2 cellular contexts compared by ENCODE assay signal in genomic region chr10:88544140-88544870, GRCh38.
A peak's percentile ranks its signal among the peaks of the same experiment; 100 is the strongest.
TF ChIP-seq lines count a peak whose summit lies in the region.

No MANE protein-coding gene starts in this region.

TF ChIP-seq in GM12878, 131 proteins besides CTCF, POLR2A, EP300 and RAD21:
- TF ChIP-seq ATF2 (IDR thresholded peaks at IDR 0.05; ENCODE audit: low read length), result peak; percentile 45; the same call in 1 of the 2 replicates
- TF ChIP-seq, protein P1, sequence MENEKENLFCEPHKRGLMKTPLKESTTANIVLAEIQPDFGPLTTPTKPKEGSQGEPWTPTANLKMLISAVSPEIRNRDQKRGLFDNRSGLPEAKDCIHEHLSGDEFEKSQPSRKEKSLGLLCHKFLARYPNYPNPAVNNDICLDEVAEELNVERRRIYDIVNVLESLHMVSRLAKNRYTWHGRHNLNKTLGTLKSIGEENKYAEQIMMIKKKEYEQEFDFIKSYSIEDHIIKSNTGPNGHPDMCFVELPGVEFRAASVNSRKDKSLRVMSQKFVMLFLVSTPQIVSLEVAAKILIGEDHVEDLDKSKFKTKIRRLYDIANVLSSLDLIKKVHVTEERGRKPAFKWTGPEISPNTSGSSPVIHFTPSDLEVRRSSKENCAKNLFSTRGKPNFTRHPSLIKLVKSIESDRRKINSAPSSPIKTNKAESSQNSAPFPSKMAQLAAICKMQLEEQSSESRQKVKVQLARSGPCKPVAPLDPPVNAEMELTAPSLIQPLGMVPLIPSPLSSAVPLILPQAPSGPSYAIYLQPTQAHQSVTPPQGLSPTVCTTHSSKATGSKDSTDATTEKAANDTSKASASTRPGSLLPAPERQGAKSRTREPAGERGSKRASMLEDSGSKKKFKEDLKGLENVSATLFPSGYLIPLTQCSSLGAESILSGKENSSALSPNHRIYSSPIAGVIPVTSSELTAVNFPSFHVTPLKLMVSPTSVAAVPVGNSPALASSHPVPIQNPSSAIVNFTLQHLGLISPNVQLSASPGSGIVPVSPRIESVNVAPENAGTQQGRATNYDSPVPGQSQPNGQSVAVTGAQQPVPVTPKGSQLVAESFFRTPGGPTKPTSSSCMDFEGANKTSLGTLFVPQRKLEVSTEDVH (IDR thresholded peaks at IDR 0.05; ENCODE audit: low read depth, partially characterized antibody), result no peak
- TF ChIP-seq EGR1 (IDR thresholded peaks at IDR 0.05; ENCODE audit: borderline replicate concordance in 1 of 2, low read depth in 2 of 2, low read length in 2 of 2), result no peak
- no peak for TF ChIP-seq SMAD5 (IDR thresholded peaks at IDR 0.05; ENCODE audit: low read depth)
- TF ChIP-seq SRF (IDR thresholded peaks at IDR 0.05; ENCODE audit: low read depth in 2 of 2, low read length in 2 of 2), result no peak
- peak; percentile 77 for TF ChIP-seq JUNB (IDR thresholded peaks at IDR 0.05)
- 0 out of 2 replicates have a peak, but pooled peaks have one; percentile 8 for TF ChIP-seq CREM (IDR thresholded peaks at IDR 0.05; ENCODE audit: low read depth)
- TF ChIP-seq NFIC (IDR thresholded peaks at IDR 0.05; ENCODE audit: low read depth, low read length), result peak; percentile 54; the same call in 1 of the 2 replicates
- TF ChIP-seq SPI1 (IDR thresholded peaks at IDR 0.05; ENCODE audit: borderline replicate concordance, insufficient read depth, low read depth, low read length), result peak; percentile 80
- TF ChIP-seq ZSCAN29 (IDR thresholded peaks at IDR 0.05), result no peak
- TF ChIP-seq HDAC6 (IDR thresholded peaks at IDR 0.05; ENCODE audit: unreplicated experiment), result no peak
- peak; percentile 74 for TF ChIP-seq RUNX3 (IDR thresholded peaks at IDR 0.05; ENCODE audit: low read length)
- peak; percentile 36; the same call in 1 of the 2 replicates for TF ChIP-seq BCL11A (IDR thresholded peaks at IDR 0.05; ENCODE audit: low read depth, low read length)
- TF ChIP-seq MTA2 (IDR thresholded peaks at IDR 0.05; ENCODE audit: low read depth), result no peak
- peak; percentile 59; the same call in 1 of the 2 replicates for TF ChIP-seq IRF4 (IDR thresholded peaks at IDR 0.05; ENCODE audit: low read depth, low read length)

TF ChIP-seq in GM23338, 12 proteins besides CTCF, POLR2A, EP300 and RAD21:
- no peak for TF ChIP-seq POLR2AphosphoS5 (IDR thresholded peaks at IDR 0.05; ENCODE audit: low read depth)
- TF ChIP-seq CREB1 (CRISPR knock-in tag; IDR thresholded peaks at IDR 0.05; ENCODE audit: low read depth), result no peak
- TF ChIP-seq EZH2 (IDR thresholded peaks at IDR 0.05; ENCODE audit: low read depth, unreplicated experiment), result no peak
- TF ChIP-seq, protein P2, sequence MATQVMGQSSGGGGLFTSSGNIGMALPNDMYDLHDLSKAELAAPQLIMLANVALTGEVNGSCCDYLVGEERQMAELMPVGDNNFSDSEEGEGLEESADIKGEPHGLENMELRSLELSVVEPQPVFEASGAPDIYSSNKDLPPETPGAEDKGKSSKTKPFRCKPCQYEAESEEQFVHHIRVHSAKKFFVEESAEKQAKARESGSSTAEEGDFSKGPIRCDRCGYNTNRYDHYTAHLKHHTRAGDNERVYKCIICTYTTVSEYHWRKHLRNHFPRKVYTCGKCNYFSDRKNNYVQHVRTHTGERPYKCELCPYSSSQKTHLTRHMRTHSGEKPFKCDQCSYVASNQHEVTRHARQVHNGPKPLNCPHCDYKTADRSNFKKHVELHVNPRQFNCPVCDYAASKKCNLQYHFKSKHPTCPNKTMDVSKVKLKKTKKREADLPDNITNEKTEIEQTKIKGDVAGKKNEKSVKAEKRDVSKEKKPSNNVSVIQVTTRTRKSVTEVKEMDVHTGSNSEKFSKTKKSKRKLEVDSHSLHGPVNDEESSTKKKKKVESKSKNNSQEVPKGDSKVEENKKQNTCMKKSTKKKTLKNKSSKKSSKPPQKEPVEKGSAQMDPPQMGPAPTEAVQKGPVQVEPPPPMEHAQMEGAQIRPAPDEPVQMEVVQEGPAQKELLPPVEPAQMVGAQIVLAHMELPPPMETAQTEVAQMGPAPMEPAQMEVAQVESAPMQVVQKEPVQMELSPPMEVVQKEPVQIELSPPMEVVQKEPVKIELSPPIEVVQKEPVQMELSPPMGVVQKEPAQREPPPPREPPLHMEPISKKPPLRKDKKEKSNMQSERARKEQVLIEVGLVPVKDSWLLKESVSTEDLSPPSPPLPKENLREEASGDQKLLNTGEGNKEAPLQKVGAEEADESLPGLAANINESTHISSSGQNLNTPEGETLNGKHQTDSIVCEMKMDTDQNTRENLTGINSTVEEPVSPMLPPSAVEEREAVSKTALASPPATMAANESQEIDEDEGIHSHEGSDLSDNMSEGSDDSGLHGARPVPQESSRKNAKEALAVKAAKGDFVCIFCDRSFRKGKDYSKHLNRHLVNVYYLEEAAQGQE (IDR thresholded peaks at IDR 0.05; ENCODE audit: unreplicated experiment), result no peak
- TF ChIP-seq ETS1 (IDR thresholded peaks at IDR 0.05), result no peak
- TF ChIP-seq JUNB (IDR thresholded peaks at IDR 0.05; ENCODE audit: unreplicated experiment), result no peak
- TF ChIP-seq EZH2phosphoT487 (IDR thresholded peaks at IDR 0.05; ENCODE audit: unreplicated experiment), result no peak
- no peak for TF ChIP-seq ZNF331 (CRISPR knock-in tag; IDR thresholded peaks at IDR 0.05; ENCODE audit: low read depth)
- no peak for TF ChIP-seq STAT1 (IDR thresholded peaks at IDR 0.05; ENCODE audit: unreplicated experiment)
- TF ChIP-seq, protein P3, sequence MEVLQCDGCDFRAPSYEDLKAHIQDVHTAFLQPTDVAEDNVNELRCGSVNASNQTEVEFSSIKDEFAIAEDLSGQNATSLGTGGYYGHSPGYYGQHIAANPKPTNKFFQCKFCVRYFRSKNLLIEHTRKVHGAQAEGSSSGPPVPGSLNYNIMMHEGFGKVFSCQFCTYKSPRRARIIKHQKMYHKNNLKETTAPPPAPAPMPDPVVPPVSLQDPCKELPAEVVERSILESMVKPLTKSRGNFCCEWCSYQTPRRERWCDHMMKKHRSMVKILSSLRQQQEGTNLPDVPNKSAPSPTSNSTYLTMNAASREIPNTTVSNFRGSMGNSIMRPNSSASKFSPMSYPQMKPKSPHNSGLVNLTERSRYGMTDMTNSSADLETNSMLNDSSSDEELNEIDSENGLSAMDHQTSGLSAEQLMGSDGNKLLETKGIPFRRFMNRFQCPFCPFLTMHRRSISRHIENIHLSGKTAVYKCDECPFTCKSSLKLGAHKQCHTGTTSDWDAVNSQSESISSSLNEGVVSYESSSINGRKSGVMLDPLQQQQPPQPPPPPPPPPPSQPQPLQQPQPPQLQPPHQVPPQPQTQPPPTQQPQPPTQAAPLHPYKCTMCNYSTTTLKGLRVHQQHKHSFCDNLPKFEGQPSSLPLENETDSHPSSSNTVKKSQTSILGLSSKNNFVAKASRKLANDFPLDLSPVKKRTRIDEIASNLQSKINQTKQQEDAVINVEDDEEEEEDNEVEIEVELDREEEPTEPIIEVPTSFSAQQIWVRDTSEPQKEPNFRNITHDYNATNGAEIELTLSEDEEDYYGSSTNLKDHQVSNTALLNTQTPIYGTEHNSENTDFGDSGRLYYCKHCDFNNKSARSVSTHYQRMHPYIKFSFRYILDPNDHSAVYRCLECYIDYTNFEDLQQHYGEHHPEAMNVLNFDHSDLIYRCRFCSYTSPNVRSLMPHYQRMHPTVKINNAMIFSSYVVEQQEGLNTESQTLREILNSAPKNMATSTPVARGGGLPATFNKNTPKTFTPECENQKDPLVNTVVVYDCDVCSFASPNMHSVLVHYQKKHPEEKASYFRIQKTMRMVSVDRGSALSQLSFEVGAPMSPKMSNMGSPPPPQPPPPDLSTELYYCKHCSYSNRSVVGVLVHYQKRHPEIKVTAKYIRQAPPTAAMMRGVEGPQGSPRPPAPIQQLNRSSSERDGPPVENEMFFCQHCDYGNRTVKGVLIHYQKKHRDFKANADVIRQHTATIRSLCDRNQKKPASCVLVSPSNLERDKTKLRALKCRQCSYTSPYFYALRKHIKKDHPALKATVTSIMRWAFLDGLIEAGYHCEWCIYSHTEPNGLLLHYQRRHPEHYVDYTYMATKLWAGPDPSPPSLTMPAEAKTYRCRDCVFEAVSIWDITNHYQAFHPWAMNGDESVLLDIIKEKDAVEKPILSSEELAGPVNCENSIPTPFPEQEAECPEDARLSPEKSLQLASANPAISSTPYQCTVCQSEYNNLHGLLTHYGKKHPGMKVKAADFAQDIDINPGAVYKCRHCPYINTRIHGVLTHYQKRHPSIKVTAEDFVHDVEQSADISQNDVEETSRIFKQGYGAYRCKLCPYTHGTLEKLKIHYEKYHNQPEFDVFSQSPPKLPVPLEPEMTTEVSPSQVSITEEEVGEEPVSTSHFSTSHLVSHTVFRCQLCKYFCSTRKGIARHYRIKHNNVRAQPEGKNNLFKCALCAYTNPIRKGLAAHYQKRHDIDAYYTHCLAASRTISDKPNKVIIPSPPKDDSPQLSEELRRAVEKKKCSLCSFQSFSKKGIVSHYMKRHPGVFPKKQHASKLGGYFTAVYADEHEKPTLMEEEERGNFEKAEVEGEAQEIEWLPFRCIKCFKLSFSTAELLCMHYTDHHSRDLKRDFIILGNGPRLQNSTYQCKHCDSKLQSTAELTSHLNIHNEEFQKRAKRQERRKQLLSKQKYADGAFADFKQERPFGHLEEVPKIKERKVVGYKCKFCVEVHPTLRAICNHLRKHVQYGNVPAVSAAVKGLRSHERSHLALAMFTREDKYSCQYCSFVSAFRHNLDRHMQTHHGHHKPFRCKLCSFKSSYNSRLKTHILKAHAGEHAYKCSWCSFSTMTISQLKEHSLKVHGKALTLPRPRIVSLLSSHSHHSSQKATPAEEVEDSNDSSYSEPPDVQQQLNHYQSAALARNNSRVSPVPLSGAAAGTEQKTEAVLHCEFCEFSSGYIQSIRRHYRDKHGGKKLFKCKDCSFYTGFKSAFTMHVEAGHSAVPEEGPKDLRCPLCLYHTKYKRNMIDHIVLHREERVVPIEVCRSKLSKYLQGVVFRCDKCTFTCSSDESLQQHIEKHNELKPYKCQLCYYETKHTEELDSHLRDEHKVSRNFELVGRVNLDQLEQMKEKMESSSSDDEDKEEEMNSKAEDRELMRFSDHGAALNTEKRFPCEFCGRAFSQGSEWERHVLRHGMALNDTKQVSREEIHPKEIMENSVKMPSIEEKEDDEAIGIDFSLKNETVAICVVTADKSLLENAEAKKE (CRISPR knock-in tag; IDR thresholded peaks at IDR 0.05), result no peak
